28 cellular contexts compared by ENCODE assay signal in the genomic region with DNA sequence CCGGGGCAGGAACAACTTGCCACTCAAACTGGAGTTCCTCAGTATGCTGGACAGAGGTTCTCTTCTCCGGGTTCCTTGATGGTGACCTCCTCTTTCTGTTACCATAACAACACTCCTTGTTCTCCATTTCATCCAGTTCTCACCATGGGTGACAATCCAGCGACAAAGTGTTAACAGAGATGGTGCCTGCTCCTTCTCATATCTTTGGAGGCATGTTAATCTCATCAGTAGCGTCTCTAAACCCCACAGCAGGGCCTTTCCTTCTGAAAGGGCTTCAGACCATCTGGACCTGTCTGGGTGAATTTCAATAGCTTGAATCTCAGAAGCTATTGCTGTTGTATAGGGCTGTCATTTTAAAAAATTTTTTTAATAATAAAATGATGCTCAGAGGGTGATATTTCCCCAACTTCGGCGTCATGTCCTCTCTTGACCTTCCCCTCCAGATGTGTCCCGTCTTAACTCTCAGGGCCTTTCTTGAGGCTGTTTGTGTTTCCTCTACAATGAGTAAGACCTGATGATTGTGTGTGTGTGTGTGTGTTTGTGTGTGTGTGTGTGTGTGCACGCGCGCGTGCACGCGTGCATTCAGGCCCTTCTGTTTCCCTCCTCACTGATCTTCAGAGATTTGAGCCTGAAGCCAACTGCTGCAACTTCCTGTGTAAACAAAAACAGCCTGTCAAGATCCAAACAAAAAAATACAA. TPM values are rescaled to one million over a fixed set of nuclear protein-coding genes. Genes with fewer than 3 reads are reported as not detected.
"Had no signal": no experiment of that assay in that cellular context is flagged by ENCODE, and none has a peak within 500 bp of the region (broad histone marks: within the 10 kb centered on the region; RNA-seq: fewer than 3 reads in every experiment).

No MANE protein-coding gene starts in this region.

- ATAC-seq: activated CD8-positive, alpha-beta T cell treated with anti-CD3 and anti-CD28 coated beads, Interleukin-2, amount 10 ng/mL, durations not matched to agents 7 days and 5 days; activated T-cell treated with anti-CD3 and anti-CD28 coated beads, Interleukin-2, amount 50 U/mL, for 4 hours; left colon; mucosa of descending colon; stimulated activated naive CD8-positive, alpha-beta T cell treated with anti-CD3 and anti-CD28 coated beads, Interleukin-15, amount 100 ng/mL, for 72 hours had no signal

- H3K4me3 ChIP-seq: adrenal gland, ascending aorta, colonic mucosa, dorsolateral prefrontal cortex, esophagus squamous epithelium, heart right ventricle, mucosa of descending colon, tibial artery had no signal

- H3K27ac ChIP-seq: adrenal gland, ascending aorta, colonic mucosa, dorsolateral prefrontal cortex, esophagus squamous epithelium, heart right ventricle, tibial artery, VCaP had no signal

- H3K4me1 ChIP-seq: adrenal gland, ascending aorta, colonic mucosa, esophagus squamous epithelium, heart right ventricle, tibial artery had no signal

- H3K36me3 ChIP-seq: adrenal gland, ascending aorta, colonic mucosa, esophagus squamous epithelium, heart right ventricle, tibial artery had no signal

- H3K27me3 ChIP-seq: adrenal gland, ascending aorta, colonic mucosa, dorsolateral prefrontal cortex, esophagus squamous epithelium, heart right ventricle, tibial artery had no signal

- DNase-seq: activated CD4-positive, alpha-beta T cell treated with anti-CD3 and anti-CD28 coated beads, Interleukin-2, amount 10 ng/mL, durations not matched to agents 7 days and 5 days; activated CD4-positive, CD25-positive, alpha-beta regulatory T cell treated with anti-CD3 and anti-CD28 coated beads, Interleukin-2, amount 50 U/mL, for 72 hours; activated CD8-positive, alpha-beta T cell treated with anti-CD3 and anti-CD28 coated beads, Interleukin-2, amount 10 ng/mL, durations not matched to agents 7 days and 5 days; activated naive CD4-positive, alpha-beta T cell; activated T-cell treated with anti-CD3 and anti-CD28 coated beads, Interleukin-2, amount 50 U/mL, for 4 hours; adrenal gland; colonic mucosa; dorsolateral prefrontal cortex; esophagus squamous epithelium; heart right ventricle; left colon; mucosa of descending colon; retina; stimulated activated CD4-positive, alpha-beta T cell treated with anti-CD3 and anti-CD28 coated beads, Interleukin-12 subunit alpha, Interleukin-12 subunit beta, amount 100 ng/mL, for 4 hours; stimulated activated CD4-positive, alpha-beta T cell treated with anti-CD3 and anti-CD28 coated beads, Interleukin-1b, Interleukin-23, amount 100 ng/mL, for 48 hours; stimulated activated naive CD8-positive, alpha-beta T cell treated with anti-CD3 and anti-CD28 coated beads, Interleukin-15, amount 100 ng/mL, for 72 hours; tibial artery had no signal

- H3K9me3 ChIP-seq: adrenal gland, ascending aorta, colonic mucosa, esophagus squamous epithelium, mucosa of descending colon, tibial artery had no signal

RNA-seq across cellular contexts. Expression of a gene that starts 24.3 kb away (rescaled TPM):
- total RNA-seq: activated CD4-positive, alpha-beta T cell treated with anti-CD3 and anti-CD28 coated beads, Interleukin-2, amount 10 ng/mL, durations not matched to agents 7 days and 5 days; activated CD8-positive, alpha-beta T cell treated with anti-CD3 and anti-CD28 coated beads, Interleukin-2, amount 10 ng/mL, durations not matched to agents 7 days and 5 days; activated T-cell treated with anti-CD3 and anti-CD28 coated beads, Interleukin-2, amount 50 U/mL, for 4 hours; activated T-helper 2 cell treated with anti-CD3 and anti-CD28 coated beads, Interferon-gamma antibody, Interleukin-2, Interleukin-4, amounts not matched to agents 10 μg/mL and 5 μg/mL and 100 μg/mL, durations not matched to agents 14 hours and 24 hours and 36 hours; adrenal gland; ascending aorta; colonic mucosa; dorsolateral prefrontal cortex; esophagus squamous epithelium; heart right ventricle; left colon; lower leg skin; mucosa of descending colon; osteoblast; posterior vena cava; skeletal muscle tissue; T-helper 2 cell treated with Interferon-gamma antibody and Interleukin-4, amounts not matched to agents 100 ng/mL and 5 ng/mL, for 36 hours; ureter had no signal
- polyA plus RNA-seq: adrenal gland, heart right ventricle, keratinocyte, neural cell had no signal

RNA-seq across cellular contexts. Expression of a gene that starts 40.9 kb away (rescaled TPM):
- total RNA-seq: activated CD4-positive, alpha-beta T cell treated with anti-CD3 and anti-CD28 coated beads, Interleukin-2, amount 10 ng/mL, durations not matched to agents 7 days and 5 days; activated CD8-positive, alpha-beta T cell treated with anti-CD3 and anti-CD28 coated beads, Interleukin-2, amount 10 ng/mL, durations not matched to agents 7 days and 5 days; activated T-cell treated with anti-CD3 and anti-CD28 coated beads, Interleukin-2, amount 50 U/mL, for 4 hours; activated T-helper 2 cell treated with anti-CD3 and anti-CD28 coated beads, Interferon-gamma antibody, Interleukin-2, Interleukin-4, amounts not matched to agents 10 μg/mL and 5 μg/mL and 100 μg/mL, durations not matched to agents 14 hours and 24 hours and 36 hours; ascending aorta; colonic mucosa; heart right ventricle; left colon; mucosa of descending colon; posterior vena cava; T-helper 2 cell treated with Interferon-gamma antibody and Interleukin-4, amounts not matched to agents 100 ng/mL and 5 ng/mL, for 36 hours had no signal
- polyA plus RNA-seq: heart right ventricle had no signal

RNA-seq across cellular contexts. Expression of a gene that starts 55.4 kb away (rescaled TPM):
- total RNA-seq: activated CD4-positive, alpha-beta T cell treated with anti-CD3 and anti-CD28 coated beads, Interleukin-2, amount 10 ng/mL, durations not matched to agents 7 days and 5 days; activated CD8-positive, alpha-beta T cell treated with anti-CD3 and anti-CD28 coated beads, Interleukin-2, amount 10 ng/mL, durations not matched to agents 7 days and 5 days; activated T-helper 2 cell treated with anti-CD3 and anti-CD28 coated beads, Interferon-gamma antibody, Interleukin-2, Interleukin-4, amounts not matched to agents 10 μg/mL and 5 μg/mL and 100 μg/mL, durations not matched to agents 14 hours and 24 hours and 36 hours; T-helper 2 cell treated with Interferon-gamma antibody and Interleukin-4, amounts not matched to agents 100 ng/mL and 5 ng/mL, for 36 hours had no signal
- polyA plus RNA-seq: keratinocyte had no signal
